14 cellular contexts compared by ENCODE assay signal in the genomic region with DNA sequence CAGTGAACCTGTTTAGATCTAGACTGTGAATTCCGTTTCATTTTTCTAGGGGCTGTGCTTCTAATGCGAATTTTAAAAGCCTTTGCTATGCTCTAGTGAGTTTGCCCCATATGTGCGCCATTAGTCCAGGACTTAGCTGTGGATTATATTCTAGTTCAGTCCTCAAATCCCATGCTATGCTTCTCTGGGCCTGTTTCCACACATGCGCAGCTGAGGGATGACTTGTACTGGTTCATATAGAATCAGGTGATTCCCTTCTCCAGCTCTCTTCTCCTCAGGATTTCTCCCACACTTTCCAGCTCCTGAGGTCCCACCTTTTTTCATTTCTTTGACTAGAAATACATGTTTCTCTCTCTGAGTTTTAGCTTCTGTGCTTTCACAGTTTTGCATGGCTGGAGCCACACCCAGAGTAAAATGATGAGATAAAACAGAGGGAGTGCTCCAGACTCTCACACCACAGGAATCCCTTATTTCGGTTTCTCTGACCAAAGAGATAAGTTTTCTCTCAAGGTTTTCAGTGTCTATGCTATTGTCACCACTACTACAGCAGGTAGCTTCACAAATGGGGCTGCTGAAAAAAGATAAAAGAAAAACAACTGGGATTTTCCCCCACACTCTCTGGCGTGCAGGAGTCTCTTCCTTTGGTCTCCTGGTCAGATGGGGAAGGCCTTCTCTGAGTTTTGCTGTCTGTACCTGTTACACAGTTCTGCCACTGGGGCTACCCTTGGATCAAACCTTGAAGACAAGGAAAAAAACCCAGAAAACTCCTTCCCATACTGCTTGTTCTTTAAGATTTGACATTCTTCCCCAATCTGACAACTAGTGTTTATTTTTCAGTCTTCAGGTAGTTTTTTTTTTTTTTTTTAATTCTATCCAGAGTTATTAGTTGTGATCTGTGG.
DNase-seq lines count a peak whose midpoint lies in the region; TF ChIP-seq lines count a peak whose summit lies in the region.
"Had no signal": no experiment of that assay in that cellular context is flagged by ENCODE, and none has a peak within 500 bp of the region (broad histone marks: within the 10 kb centered on the region; RNA-seq: fewer than 3 reads in every experiment).

No MANE protein-coding gene starts in this region.

- no peak overlapping the region for H3K4me2 ChIP-seq in neural progenitor cell

- H3K9ac ChIP-seq in neural progenitor cell = no peak overlapping the region

- H3K27ac ChIP-seq in neural progenitor cell = no peak overlapping the region
- H3K27ac ChIP-seq: heart left ventricle had no signal

- no peaks in the 10 kb centered on the region for H4K20me1 ChIP-seq in neural progenitor cell (ENCODE audit: low read depth)

- H3K27me3 ChIP-seq in neural progenitor cell = no peaks in the 10 kb centered on the region
- H3K27me3 ChIP-seq: heart left ventricle had no signal

- H3K27me3 Mint-ChIP-seq in neural progenitor cell (ENCODE audit: insufficient read depth, low read depth) = peaks cover 2% of the 10 kb centered on the region

- no peaks in the 10 kb centered on the region for H3K9me3 Mint-ChIP-seq in neural progenitor cell

- no peak overlapping the region for H3K27ac Mint-ChIP-seq in neural progenitor cell
- H3K27ac Mint-ChIP-seq: CD14-positive monocyte had no signal

- H3K9me3 ChIP-seq in neural progenitor cell (ENCODE audit: low read depth) = no peaks in the 10 kb centered on the region
- H3K9me3 ChIP-seq: heart left ventricle, mucosa of descending colon had no signal

- H3K4me1 Mint-ChIP-seq in neural progenitor cell = peaks cover 11% of the 10 kb centered on the region
- H3K4me1 Mint-ChIP-seq: CD14-positive monocyte had no signal

- H2AFZ ChIP-seq in neural progenitor cell (replicated peaks) = peak overlapping the region; percentile 59

- no peaks in the 10 kb centered on the region for H3K36me3 Mint-ChIP-seq in neural progenitor cell
- H3K36me3 Mint-ChIP-seq: CD14-positive monocyte had no signal

- in situ Hi-C loops in astrocyte of the cerebellum (cut with HindIII; ENCODE audit: low sequenced_read_pairs) = no loop called here
- in situ Hi-C loops in KBM-7 (cut with MboI; ENCODE audit: low pct_unique_long_range_greater_than_20kb, low sequenced_read_pairs) = no loop called here

- no peaks in the 10 kb centered on the region for H3K79me2 ChIP-seq in neural progenitor cell (ENCODE audit: low read depth)

- H3K4me3 Mint-ChIP-seq in neural progenitor cell = no peak overlapping the region
- H3K4me3 Mint-ChIP-seq: CD14-positive monocyte had no signal

- DNase-seq in NCI-H524 (lab: John Stamatoyannopoulos, UW) (peak; percentile 65 to 76), astrocyte of the cerebellum (ENCODE audit: low read depth) (no peak), neural progenitor cell (ENCODE audit: low spot score) (peak; percentile 42), NCI-H2171 (lab: John Stamatoyannopoulos, UW) (no peak), KBM-7 (no peak), nucleus accumbens (lab: John Stamatoyannopoulos, UW) (no peak)
- DNase-seq: activated CD4-positive, CD25-positive, alpha-beta regulatory T cell; anterior cingulate cortex; heart left ventricle; mucosa of descending colon; NCI-H446 treated with DMSO at 0.1 percent for 48 hours; stimulated activated CD4-positive, alpha-beta T cell treated with anti-CD3 and anti-CD28 coated beads, Interleukin-4, amount 100 ng/mL, for 24 hours had no signal

- 0 out of 2 replicates have a peak, but pooled peaks have one; percentile 13 for TF ChIP-seq CTCF in GM12875 (IDR thresholded peaks at IDR 0.05; ENCODE audit: borderline replicate concordance, insufficient read depth, low read depth, low read length)
- TF ChIP-seq CTCF in astrocyte of the cerebellum (IDR thresholded peaks at IDR 0.05; ENCODE audit: low read depth, low read length, missing control alignments) = peak; percentile 9
- TF ChIP-seq CTCF in neural progenitor cell (IDR thresholded peaks at IDR 0.05) = peak; percentile 43

- no peaks in the 10 kb centered on the region for H3K36me3 ChIP-seq in neural progenitor cell
- H3K36me3 ChIP-seq: heart left ventricle had no signal

- no peaks in the 10 kb centered on the region for H3F3A ChIP-seq in neural progenitor cell (ENCODE audit: low read depth)

- no peaks in the 10 kb centered on the region for H3K4me1 ChIP-seq in neural progenitor cell

- no peak overlapping the region for H3K4me3 ChIP-seq in GM12875 (ENCODE audit: low read depth, low read length)
- no peak overlapping the region for H3K4me3 ChIP-seq in astrocyte of the cerebellum (ENCODE audit: low read depth, low read length)
- no peak overlapping the region for H3K4me3 ChIP-seq in neural progenitor cell
- H3K4me3 ChIP-seq: heart left ventricle, mucosa of descending colon had no signal

Comparison
In these comparisons a context has a peak if more than half of its experiments do, and no peak if none do; other contexts are left out.
1. DNase-seq: peak in NCI-H524 (2 of 2) and neural progenitor cell (single experiment); none in astrocyte of the cerebellum (single experiment), NCI-H2171 (single experiment), KBM-7 (single experiment) and nucleus accumbens (0 of 56).
2. Peak in every context shown above with its lines, with median percentiles within 50 percentile points of each other: CTCF ChIP-seq.